In genomic region chr20:1118336-1119127, GRCh38 we compare ENCODE assay signal across 1 cellular context.
A peak's percentile ranks its signal among the peaks of the same experiment; 100 is the strongest.
TF ChIP-seq lines count a peak whose summit lies in the region.

PSMF1 (plus strand) TSS chr20:1118602; CDS start chr20:1118774, 172 bp downstream.

TF ChIP-seq in HepG2, 621 proteins besides CTCF, POLR2A, EP300 and RAD21 (continued from another document and continues in another):
- peak; percentile 96 for TF ChIP-seq HMGXB3 (CRISPR knock-in tag; IDR thresholded peaks at IDR 0.05; ENCODE audit: borderline replicate concordance)
- peak; percentile 99 for TF ChIP-seq ELF3 (CRISPR knock-in tag; IDR thresholded peaks at IDR 0.05)
- TF ChIP-seq ZZZ3 (CRISPR knock-in tag; IDR thresholded peaks at IDR 0.05; ENCODE audit: borderline replicate concordance): peak; percentile 96
- peak; percentile 78 for TF ChIP-seq SKI (IDR thresholded peaks at IDR 0.05; ENCODE audit: partially characterized antibody)
- no peak for TF ChIP-seq SP1 (IDR thresholded peaks at IDR 0.05)
- peak; percentile 100 for TF ChIP-seq SP1 (CRISPR knock-in tag; IDR thresholded peaks at IDR 0.05)
- TF ChIP-seq RARA (CRISPR knock-in tag; IDR thresholded peaks at IDR 0.05): peak; percentile 78
- peak; percentile 82; the same call in 1 of the 2 replicates for TF ChIP-seq ZFP82 (CRISPR knock-in tag; IDR thresholded peaks at IDR 0.05; ENCODE audit: borderline replicate concordance)
- peak; percentile 54 for TF ChIP-seq HNRNPH1 (optimal IDR thresholded peaks at IDR 0.05; ENCODE audit: low read depth, low read length)
- TF ChIP-seq POLR2AphosphoS2 (IDR thresholded peaks at IDR 0.05; ENCODE audit: low read depth, low read length): no peak
- no peak for TF ChIP-seq SMARCE1 (IDR thresholded peaks at IDR 0.05; ENCODE audit: borderline replicate concordance)
- no peak for TF ChIP-seq NR3C1 (CRISPR knock-in tag; IDR thresholded peaks at IDR 0.05)
- no peak; the same call in none of the 2 replicates for TF ChIP-seq SNAI1 (CRISPR knock-in tag; IDR thresholded peaks at IDR 0.05; ENCODE audit: borderline replicate concordance)
- no peak; the same call in 1 of the 2 replicates for TF ChIP-seq ZNF597 (CRISPR knock-in tag; IDR thresholded peaks at IDR 0.05)
- peak; percentile 98 for TF ChIP-seq ZNF564 (CRISPR knock-in tag; IDR thresholded peaks at IDR 0.05)
- peak; percentile 6; the same call in 1 of the 2 replicates for TF ChIP-seq KAT2B (IDR thresholded peaks at IDR 0.05; ENCODE audit: borderline replicate concordance, low read depth, low read length)
- TF ChIP-seq TBP (CRISPR knock-in tag; IDR thresholded peaks at IDR 0.05): peak; percentile 99
- TF ChIP-seq ZNF34 (CRISPR knock-in tag; IDR thresholded peaks at IDR 0.05; ENCODE audit: borderline replicate concordance): peak; percentile 96; the same call in 1 of the 2 replicates
- peak; percentile 84 for TF ChIP-seq AGO2 (optimal IDR thresholded peaks at IDR 0.05; ENCODE audit: low read depth, low read length)
- TF ChIP-seq GABPB1 (CRISPR knock-in tag; IDR thresholded peaks at IDR 0.05): peak; percentile 100
- 0 out of 2 replicates have a peak, but pooled peaks have one; percentile 24 for TF ChIP-seq AKAP8 (CRISPR knock-in tag; IDR thresholded peaks at IDR 0.05)
- no peak for TF ChIP-seq ZUFSP (CRISPR knock-in tag; IDR thresholded peaks at IDR 0.05; ENCODE audit: borderline replicate concordance)
- peak; percentile 77; the same call in 1 of the 2 replicates for TF ChIP-seq TBX3 (IDR thresholded peaks at IDR 0.05; ENCODE audit: borderline replicate concordance)
- TF ChIP-seq AFF4 (CRISPR knock-in tag; IDR thresholded peaks at IDR 0.05): no peak
- TF ChIP-seq ZSCAN12 (CRISPR knock-in tag; IDR thresholded peaks at IDR 0.05): peak; percentile 92; the same call in 1 of the 2 replicates
- peak; percentile 98 for TF ChIP-seq HOXD1 (CRISPR knock-in tag; IDR thresholded peaks at IDR 0.05)
- TF ChIP-seq ZNF335 (CRISPR knock-in tag; IDR thresholded peaks at IDR 0.05): peak; percentile 97
- TF ChIP-seq PLRG1 (conservative IDR thresholded peaks at IDR 0.05): no peak
- no peak for TF ChIP-seq MBD4 (IDR thresholded peaks at IDR 0.05; ENCODE audit: borderline replicate concordance, low read length)
- no peak; the same call in 1 of the 2 replicates for TF ChIP-seq ZNF749 (CRISPR knock-in tag; IDR thresholded peaks at IDR 0.05; ENCODE audit: borderline replicate concordance)
- TF ChIP-seq ELF1 (CRISPR knock-in tag; IDR thresholded peaks at IDR 0.05): peak; percentile 99
- peak; percentile 96; the same call in 1 of the 2 replicates for TF ChIP-seq ZNF720 (CRISPR knock-in tag; IDR thresholded peaks at IDR 0.05)
- TF ChIP-seq CENPX (CRISPR knock-in tag; IDR thresholded peaks at IDR 0.05): no peak
- TF ChIP-seq ZNF563 (CRISPR knock-in tag; IDR thresholded peaks at IDR 0.05): peak; percentile 94
- peak; percentile 98 for TF ChIP-seq SMYD3 (CRISPR knock-in tag; IDR thresholded peaks at IDR 0.05)
- 0 out of 2 replicates have a peak, but pooled peaks have one; percentile 18 for TF ChIP-seq ZNF7 (CRISPR knock-in tag; IDR thresholded peaks at IDR 0.05)
- no peak for TF ChIP-seq CBX2 (IDR thresholded peaks at IDR 0.05; ENCODE audit: low read depth, low read length)
- peak; percentile 95 for TF ChIP-seq CBX2 (CRISPR knock-in tag; IDR thresholded peaks at IDR 0.05; ENCODE audit: low read depth)
- TF ChIP-seq TMF1 (CRISPR knock-in tag; IDR thresholded peaks at IDR 0.05; ENCODE audit: low read depth): peak; percentile 96
- peak; percentile 99 for TF ChIP-seq KMT2B (CRISPR knock-in tag; IDR thresholded peaks at IDR 0.05)
- 0 out of 2 replicates have a peak, but pooled peaks have one; percentile 45 for TF ChIP-seq HHEX (CRISPR knock-in tag; IDR thresholded peaks at IDR 0.05)
- TF ChIP-seq SRSF1 (optimal IDR thresholded peaks at IDR 0.05; ENCODE audit: low read depth, low read length): peak; percentile 71
- no peak; the same call in none of the 2 replicates for TF ChIP-seq ZNF607 (CRISPR knock-in tag; IDR thresholded peaks at IDR 0.05; ENCODE audit: borderline replicate concordance)
- peak; percentile 95 for TF ChIP-seq MEF2D (CRISPR knock-in tag; IDR thresholded peaks at IDR 0.05)
- TF ChIP-seq MAFF (IDR thresholded peaks at IDR 0.05; ENCODE audit: low read depth, low read length): no peak
- 0 out of 2 replicates have a peak, but pooled peaks have one; percentile 12 for TF ChIP-seq NCOA5 (CRISPR knock-in tag; IDR thresholded peaks at IDR 0.05)
- TF ChIP-seq CAMTA2 (CRISPR knock-in tag; IDR thresholded peaks at IDR 0.05; ENCODE audit: borderline replicate concordance): peak; percentile 94; the same call in 1 of the 2 replicates
- peak; percentile 72 for TF ChIP-seq U2AF1 (optimal IDR thresholded peaks at IDR 0.05; ENCODE audit: low read depth, low read length)
- TF ChIP-seq IRF2 (CRISPR knock-in tag; IDR thresholded peaks at IDR 0.05): peak; percentile 100
- TF ChIP-seq IRF1 (CRISPR knock-in tag; IDR thresholded peaks at IDR 0.05; ENCODE audit: low read depth): peak; percentile 87
- peak; percentile 97 for TF ChIP-seq PHF5A (CRISPR knock-in tag; IDR thresholded peaks at IDR 0.05; ENCODE audit: low read depth, unreplicated experiment)
- TF ChIP-seq ZSCAN9 (CRISPR knock-in tag; IDR thresholded peaks at IDR 0.05; ENCODE audit: borderline replicate concordance): peak; percentile 99
- TF ChIP-seq GPBP1L1 (CRISPR knock-in tag; IDR thresholded peaks at IDR 0.05): no peak
- TF ChIP-seq ZBTB2 (CRISPR knock-in tag; IDR thresholded peaks at IDR 0.05; ENCODE audit: low read depth): peak; percentile 95
- peak; percentile 86; the same call in 1 of the 2 replicates for TF ChIP-seq ZBTB42 (CRISPR knock-in tag; IDR thresholded peaks at IDR 0.05)
- peak; percentile 99 for TF ChIP-seq ZNF224 (CRISPR knock-in tag; IDR thresholded peaks at IDR 0.05)
- TF ChIP-seq TIGD3 (CRISPR knock-in tag; IDR thresholded peaks at IDR 0.05; ENCODE audit: borderline replicate concordance): peak; percentile 83; the same call in 1 of the 2 replicates
